18 cellular contexts compared by ENCODE assay signal in the genomic region with DNA sequence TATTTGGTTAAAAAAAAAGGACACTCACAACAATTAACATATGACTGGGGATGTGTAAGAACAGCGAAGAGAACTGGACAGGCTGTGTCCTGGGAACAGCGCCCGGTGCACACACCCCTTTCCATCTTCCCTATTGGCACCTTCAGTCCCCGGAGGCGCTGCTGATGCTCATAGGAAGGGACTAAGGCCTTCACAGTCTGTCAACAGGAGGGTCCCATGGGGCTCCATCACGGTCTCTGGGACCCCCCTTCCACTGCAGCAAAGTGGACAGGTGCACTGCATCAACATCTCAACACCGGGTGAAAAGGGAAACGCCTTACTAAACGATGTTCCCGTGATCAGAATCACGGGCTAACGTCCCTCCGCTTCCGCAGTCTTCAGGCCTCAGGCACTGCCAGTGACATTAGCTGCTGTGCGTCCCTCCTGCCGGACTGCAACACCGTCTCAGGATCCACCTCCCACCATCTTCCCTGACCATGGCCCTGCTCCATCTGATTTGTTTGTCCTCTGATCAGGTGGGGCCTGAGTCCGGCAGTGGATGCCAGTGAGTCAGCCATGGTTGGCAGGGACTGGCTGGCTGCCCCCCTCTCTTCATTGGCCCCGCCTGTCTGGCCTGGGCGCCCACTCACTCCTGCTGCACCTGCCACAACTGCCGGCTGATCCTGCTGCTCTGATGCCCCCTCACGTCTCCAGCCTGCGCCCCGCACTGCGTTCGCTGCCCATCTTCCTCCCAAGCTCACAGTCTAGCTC.
"Had no signal": no experiment of that assay in that cellular context is flagged by ENCODE, and none has a peak within 500 bp of the region (broad histone marks: within the 10 kb centered on the region; RNA-seq: fewer than 3 reads in every experiment).

No MANE protein-coding gene starts in this region.

- ATAC-seq: left colon, pancreas had no signal

- H3K9me3 ChIP-seq: colonic mucosa, neutrophil had no signal

- H3K79me2 ChIP-seq: hepatocyte had no signal

- H3K4me1 ChIP-seq: colonic mucosa, pancreas had no signal

- H3K4me2 ChIP-seq: hepatocyte had no signal

- H3K36me3 Mint-ChIP-seq: mesothelial cell of epicardium had no signal

- H3K27ac ChIP-seq: cardiac muscle cell, colonic mucosa, hepatocyte, neutrophil, pancreas had no signal

- H3K27ac Mint-ChIP-seq: mesothelial cell of epicardium, nephron, progenitor cell of endocrine pancreas had no signal

- DNase-seq: cerebellar nuclear complex; colonic mucosa; effector CD4-positive, alpha-beta T cell; foreskin melanocyte; head of caudate nucleus; left colon; mammary epithelial cell; pancreas; right cardiac atrium; small intestine; stimulated activated CD4-positive, alpha-beta T cell treated with anti-CD3 and anti-CD28 coated beads, Interleukin-2, amount 100 ng/mL, for 48 hours; stimulated activated naive CD4-positive, alpha-beta T cell treated with Interleukin-2 at 50 U/mL for 16 hours had no signal

- H3K4me3 Mint-ChIP-seq: mesothelial cell of epicardium, nephron had no signal

- H3K36me3 ChIP-seq: cardiac muscle cell, colonic mucosa, neutrophil, pancreas had no signal

- H2AFZ ChIP-seq: hepatocyte had no signal

- H3K4me3 ChIP-seq: cardiac muscle cell, colonic mucosa, hepatocyte, pancreas had no signal

- H3K27me3 ChIP-seq: cardiac muscle cell, colonic mucosa, hepatocyte, neutrophil, pancreas had no signal

- H3K4me1 Mint-ChIP-seq: mesothelial cell of epicardium, nephron had no signal
